In genomic region chr18:62399306-62399705, GRCh38 we compare ENCODE assay signal across 18 cellular contexts.
DNase-seq lines count a peak whose midpoint lies in the region; ATAC-seq, FAIRE-seq and TF ChIP-seq lines count a peak whose summit lies in the region.
"Had no signal": no experiment of that assay in that cellular context is flagged by ENCODE, and none has a peak within 500 bp of the region (broad histone marks: within the 10 kb centered on the region; RNA-seq: fewer than 3 reads in every experiment).

No MANE protein-coding gene starts in this region.

- no peaks in the 10 kb centered on the region for H3K27me3 Mint-ChIP-seq in T-helper 2 cell treated with Interferon-gamma antibody and Interleukin-4, amounts not matched to agents 5 μg/mL and 100 μg/mL, for 36 hours (ENCODE audit: low read depth)

- H3K27me3 ChIP-seq in K562 (ENCODE audit: control insufficient read depth in 2 of 2, insufficient read depth in 2 of 2, low read length in 2 of 2) (no peaks in the 10 kb centered on the region; a peak in 1 of 5 replicates), pancreas (no peaks in the 10 kb centered on the region)
- H3K27me3 ChIP-seq: transverse colon had no signal

- ATAC-seq in K562 (no peak), pancreas (peak in 3 of 4 donors; percentile 25 to 74 (median 37)), HG02885 (IDR thresholded peaks at IDR 0.05; ENCODE audit: poor library complexity, unreplicated experiment) (no peak), HG03460 (IDR thresholded peaks at IDR 0.05; ENCODE audit: unreplicated experiment) (no peak)
- ATAC-seq: esophagus mucosa; stimulated activated naive CD8-positive, alpha-beta T cell treated with anti-CD3 and anti-CD28 coated beads, Interleukin-15, Interleukin-2, amounts not matched to agents 100 U/mL and 50 U/mL, for 24 hours had no signal

- H3K36me3 ChIP-seq in K562 (ENCODE audit: control insufficient read depth, insufficient read depth, low read length) = no peaks in the 10 kb centered on the region
- H3K36me3 ChIP-seq in pancreas = no peaks in the 10 kb centered on the region
- H3K36me3 ChIP-seq: transverse colon had no signal

- no TSS peak for BruUV-seq in K562 (replicated peaks; lab: Mats Ljungman, UMichigan)

- POLR2A ChIA-PET in K562 (lab: Yijun Ruan, JAX) = no interaction called here

- H3K9me3 ChIP-seq in K562 (replicated peaks; ENCODE audit: control insufficient read depth, insufficient read depth, low read depth, low read length) (no peaks in the 10 kb centered on the region; the same call in 1 of the 2 replicates), pancreas (no peaks in the 10 kb centered on the region)
- H3K9me3 ChIP-seq: transverse colon had no signal

- H2AFZ ChIP-seq in K562 (ENCODE audit: low read depth, low read length) = no peak overlapping the region

- TF ChIP-seq EP300 in K562 (IDR thresholded peaks at IDR 0.05; ENCODE audit: low read length) = no peak

- peaks cover 16% of the 10 kb centered on the region for H3K9me3 Mint-ChIP-seq in T-helper 2 cell treated with Interferon-gamma antibody and Interleukin-4, amounts not matched to agents 5 μg/mL and 100 μg/mL, for 36 hours
- H3K9me3 Mint-ChIP-seq: activated B cell treated with CpG ODN at 0.5 μM for 24 hours had no signal

- H3K9me1 ChIP-seq in K562 (ENCODE audit: control insufficient read depth, insufficient read depth, low read length) = no peaks in the 10 kb centered on the region

- no peak for DNase-seq in T-helper 2 cell treated with Interferon-gamma antibody and Interleukin-4, amounts not matched to agents 5 μg/mL and 100 μg/mL, for 36 hours (ENCODE audit: low spot score)
- no peak for DNase-seq in T-helper 2 cell
- peak; percentile 45 for DNase-seq in KBM-7
- no peak for DNase-seq in K562 (ENCODE audit: extremely low read depth in 1 of 4, low spot score in 3 of 4)
- DNase-seq in pancreas = no peak
- no peak for DNase-seq in H54 (ENCODE audit: insufficient read length, low spot score)
- DNase-seq: activated B cell treated with CpG ODN at 0.5 μM for 24 hours; activated CD8-positive, alpha-beta memory T cell treated with anti-CD3 and anti-CD28 coated beads for 24 hours; NCI-H1436 treated with DMSO at 0.1 percent for 48 hours; occipital lobe; stimulated activated CD4-positive, alpha-beta T cell treated with anti-CD3 and anti-CD28 coated beads, Interleukin-1b, Interleukin-23, amount 100 ng/mL, for 48 hours; stimulated activated naive CD8-positive, alpha-beta T cell treated with anti-CD3 and anti-CD28 coated beads, Interleukin-15, Interleukin-2, amounts not matched to agents 100 U/mL and 50 U/mL, for 24 hours had no signal

- H3K9ac ChIP-seq in K562 (ENCODE audit: insufficient read depth in 1 of 2, low read depth in 2 of 2, low read length in 2 of 2) = no peak overlapping the region

- H3K4me1 Mint-ChIP-seq in T-helper 2 cell treated with Interferon-gamma antibody and Interleukin-4, amounts not matched to agents 5 μg/mL and 100 μg/mL, for 36 hours (ENCODE audit: low read depth) = peaks cover 56% of the 10 kb centered on the region

- H3K4me3 ChIP-seq in K562 = no peak overlapping the region
- H3K4me3 ChIP-seq in pancreas = no peak overlapping the region
- H3K4me3 ChIP-seq: transverse colon had no signal

- FAIRE-seq in K562 (lab: Jason Lieb, UNC) (no peak), pancreas (lab: Jason Lieb, UNC) (no peak), H54 (lab: Jason Lieb, UNC) (no peak)
- FAIRE-seq: HTR-8/SVneo had no signal

- no peak overlapping the region for H3K4me2 ChIP-seq in K562 (ENCODE audit: insufficient read depth, low read length)

- peak overlapping the region; percentile 38 for H3K27ac Mint-ChIP-seq in T-helper 2 cell treated with Interferon-gamma antibody and Interleukin-4, amounts not matched to agents 5 μg/mL and 100 μg/mL, for 36 hours
- H3K27ac Mint-ChIP-seq: activated B cell treated with CpG ODN at 0.5 μM for 24 hours had no signal

- WGBS in K562 (ENCODE audit: insufficient coverage, low coverage, missing lambda C conversion rate) = 0% methylated on average over 1 of the region's 2 CpGs
- 48 to 65% methylated on average over 2 of the region's 2 CpGs for WGBS in pancreas, 2 donors

- no peak for TF ChIP-seq POLR2A in K562 (conservative IDR thresholded peaks at IDR 0.05)
- no peak for TF ChIP-seq POLR2A in H54 (IDR thresholded peaks at IDR 0.05; ENCODE audit: low read depth, low read length)

- H3K79me2 ChIP-seq in K562 (ENCODE audit: control insufficient read depth, insufficient read depth, low read length) = no peaks in the 10 kb centered on the region

- TF ChIP-seq CTCF in K562 (IDR thresholded peaks at IDR 0.05 in 2 of 3, conservative IDR thresholded peaks at IDR 0.05 in 1 of 3; ENCODE audit: insufficient read depth in 2 of 3, low read depth in 1 of 3, low read length in 3 of 3) (no peak), pancreas (IDR thresholded peaks at IDR 0.05) (no peak)

- H3K36me3 Mint-ChIP-seq in T-helper 2 cell treated with Interferon-gamma antibody and Interleukin-4, amounts not matched to agents 5 μg/mL and 100 μg/mL, for 36 hours (ENCODE audit: low read depth) = peaks cover 7% of the 10 kb centered on the region
- H3K36me3 Mint-ChIP-seq: CD14-positive monocyte had no signal

- in situ Hi-C loops in KBM-7 (cut with MboI; ENCODE audit: low pct_unique_long_range_greater_than_20kb, low sequenced_read_pairs) = no loop called here
- in situ Hi-C loops in K562 (cut with MboI) = no loop called here

- TF ChIP-seq RAD21 in K562 (CRISPR knock-in tag; conservative IDR thresholded peaks at IDR 0.05 in 1 of 2, IDR thresholded peaks at IDR 0.05 in 1 of 2) = no peak

- H3K27ac ChIP-seq in K562 (ENCODE audit: extremely low read depth, low read depth, low read length) = no peak overlapping the region
- no peak overlapping the region for H3K27ac ChIP-seq in pancreas

- no peaks in the 10 kb centered on the region for H4K20me1 ChIP-seq in K562 (replicated peaks; ENCODE audit: control insufficient read depth, insufficient read depth, low read length)

- intact Hi-C loops in K562 (cut with micrococcal nuclease) (no loop called here), pancreas (cut with DNase I) (no loop called here)

- CTCF ChIA-PET in K562 (lab: Yijun Ruan, JAX; ENCODE audit: low intra/inter-chr PET ratio) = no interaction called here

- no peaks in the 10 kb centered on the region; a peak in 1 of 5 replicates for H3K4me1 ChIP-seq in K562 (replicated peaks in 1 of 2; ENCODE audit: control insufficient read depth in 2 of 2, insufficient read depth in 2 of 2, low read length in 2 of 2)
- no peaks in the 10 kb centered on the region for H3K4me1 ChIP-seq in pancreas

- no peak overlapping the region for H3K4me3 Mint-ChIP-seq in T-helper 2 cell treated with Interferon-gamma antibody and Interleukin-4, amounts not matched to agents 5 μg/mL and 100 μg/mL, for 36 hours
- H3K4me3 Mint-ChIP-seq: activated B cell treated with CpG ODN at 0.5 μM for 24 hours, CD14-positive monocyte had no signal

TF ChIP-seq in K562, 482 proteins besides CTCF, POLR2A, EP300 and RAD21:
- TF ChIP-seq CBX8 (IDR thresholded peaks at IDR 0.05; ENCODE audit: borderline replicate concordance, extremely low read depth, low read depth, low read length, poor library complexity, severe bottlenecking) (no peak), ZNF217 (CRISPR knock-in tag; IDR thresholded peaks at IDR 0.05) (no peak), SPI1 (IDR thresholded peaks at IDR 0.05; ENCODE audit: borderline replicate concordance, low read depth, low read length) (peak; percentile 27; the same call in 1 of the 2 replicates)
TF ChIP-seq in K562: peak in this region for 1.

Comparison
In these comparisons a context has a peak if more than half of its experiments do, and no peak if none do; other contexts are left out.
1. ATAC-seq: peak in pancreas (3 of 4); none in K562 (single experiment), HG02885 (single experiment) and HG03460 (single experiment).